22 cellular contexts compared by ENCODE assay signal in genomic region chr10:113617086-113617485, GRCh38. TPM values are rescaled to one million over a fixed set of nuclear protein-coding genes. Genes with fewer than 3 reads are reported as not detected.
DNase-seq lines count a peak whose midpoint lies in the region; ATAC-seq and TF ChIP-seq lines count a peak whose summit lies in the region.
"Had no signal": no experiment of that assay in that cellular context is flagged by ENCODE, and none has a peak within 500 bp of the region (broad histone marks: within the 10 kb centered on the region; RNA-seq: fewer than 3 reads in every experiment).

No MANE protein-coding gene starts in this region.

- no peak overlapping the region for H3K9ac ChIP-seq in NT2/D1 (ENCODE audit: insufficient read length, low read depth)

- no peaks in the 10 kb centered on the region for H3K9me3 ChIP-seq in NT2/D1 (ENCODE audit: insufficient read depth, low read length)
- no peaks in the 10 kb centered on the region for H3K9me3 ChIP-seq in iPS-18c (ENCODE audit: control insufficient read depth, insufficient read depth, low read length)
- H3K9me3 ChIP-seq in psoas muscle = no peaks in the 10 kb centered on the region
- no peaks in the 10 kb centered on the region for H3K9me3 ChIP-seq in right lobe of liver
- H3K9me3 ChIP-seq: SJCRH30 had no signal

- TF ChIP-seq POLR2A in right lobe of liver (IDR thresholded peaks at IDR 0.05) = no peak

- intact Hi-C loops in psoas muscle (cut with DNase I) = no loop called here
- intact Hi-C loops in right lobe of liver (cut with DNase I) = no loop called here

- no peak for ATAC-seq in psoas muscle
- no peak for ATAC-seq in GM19035 (IDR thresholded peaks at IDR 0.05; ENCODE audit: unreplicated experiment)
- ATAC-seq in right lobe of liver = no peak

- H3K4me1 ChIP-seq in NT2/D1 (ENCODE audit: insufficient read depth, insufficient read length) = peaks cover 8% of the 10 kb centered on the region
- H3K4me1 ChIP-seq in psoas muscle = peaks cover 43% of the 10 kb centered on the region
- peaks cover 0 to 13% (median 0%) of the 10 kb centered on the region in 4 donors for H3K4me1 ChIP-seq in right lobe of liver
- H3K4me1 ChIP-seq: SJCRH30 had no signal

- H3K27ac ChIP-seq in psoas muscle (peak overlapping the region; percentile 81), right lobe of liver (no peak overlapping the region)
- H3K27ac ChIP-seq: C4-2B, SJCRH30 had no signal

- no peaks in the 10 kb centered on the region for H3K36me3 ChIP-seq in H7 (replicated peaks; ENCODE audit: control insufficient read depth, insufficient read depth, low read length)
- no peaks in the 10 kb centered on the region for H3K36me3 ChIP-seq in NT2/D1 (ENCODE audit: insufficient read depth, insufficient read length, low read length)
- peaks cover 0 to 94% of the 10 kb centered on the region in 2 donors for H3K36me3 ChIP-seq in psoas muscle (ENCODE audit: insufficient read depth in 1 of 2, low read depth in 1 of 2)
- no peaks in the 10 kb centered on the region for H3K36me3 ChIP-seq in right lobe of liver
- H3K36me3 ChIP-seq: SJCRH30 had no signal

- TF ChIP-seq CTCF in psoas muscle (IDR thresholded peaks at IDR 0.05) (no peak), right lobe of liver (IDR thresholded peaks at IDR 0.05) (no peak)

- peaks cover 5% of the 10 kb centered on the region for H3K27me3 ChIP-seq in H7 (ENCODE audit: control insufficient read depth, insufficient read depth, low read length)
- peaks cover 3% of the 10 kb centered on the region for H3K27me3 ChIP-seq in NT2/D1 (ENCODE audit: insufficient read depth, insufficient read length)
- no peaks in the 10 kb centered on the region for H3K27me3 ChIP-seq in psoas muscle (ENCODE audit: insufficient read depth in 3 of 3, low read length in 2 of 3)
- no peaks in the 10 kb centered on the region for H3K27me3 ChIP-seq in right lobe of liver
- H3K27me3 ChIP-seq: SJCRH30 had no signal

- H3K4me3 ChIP-seq in H7 (ENCODE audit: insufficient read depth, low read depth, low read length) (no peak overlapping the region), NT2/D1 (ENCODE audit: insufficient read length, low read depth) (no peak overlapping the region), iPS-18c (ENCODE audit: insufficient read depth, low read depth, low read length) (peak overlapping the region; percentile 6; the same call in 1 of the 2 replicates), psoas muscle (no peak overlapping the region), right lobe of liver (no peak overlapping the region)
- H3K4me3 ChIP-seq: SJCRH30 had no signal

- DNase-seq in H7 (peak; percentile 53), NT2/D1 (ENCODE audit: low read depth, low spot score) (peak; percentile 55), psoas muscle (no peak), T1000 (lab: John Stamatoyannopoulos, UW) (no peak), right lobe of liver (no peak)
- DNase-seq: Calu3; CD8-positive, alpha-beta memory T cell; HFFc6; KG1; NCI-H1105 treated with DMSO at 0.1 percent for 48 hours; NCI-H1694; NCI-H2081; NCI-H2171; NCI-H526; OCI-M1; SJCRH30 had no signal

- 38 to 46% (median 43%) methylated on average over 7 of the region's 7 CpGs for WGBS in psoas muscle, 3 donors
- 20% methylated on average over 6 of the region's 7 CpGs for WGBS in right lobe of liver (ENCODE audit: insufficient coverage, low coverage, low lambda C conversion rate, missing lambda C conversion rate)

RNA-seq across cellular contexts. Expression of gene NRAP, which starts 46.8 kb away (rescaled TPM):
- total RNA-seq in H7 (2014; rRNA removed; shearing (Covaris generic)) = 0.03 TPM in 1 of 2 replicates, not detected in the other
- 1,000 to 10,000 TPM; 1,429 to 2,239 (median 2,182) TPM for total RNA-seq in psoas muscle
- polyA plus RNA-seq in psoas muscle = 100 to 1,000 TPM in 2 of 3 donors, 10 to 100 TPM in 1; 41.4 to 503 (median 320) TPM
- total RNA-seq in right lobe of liver = 1 to 10 TPM in 1 of 6 experiments, under 1 TPM in 4, not detected in 1; 0.07 to 1.9 (median 0.22) TPM
- total RNA-seq: A172; Calu3; CD8-positive, alpha-beta memory T cell; Daoy; HFFc6; SJCRH30 had no signal
- polyA plus RNA-seq: AG04450; CD8-positive, alpha-beta memory T cell had no signal

Comparison
In these comparisons a context has a peak if more than half of its experiments do, and no peak if none do; other contexts are left out.
1. DNase-seq: peak in H7 (single experiment) and NT2/D1 (single experiment); none in psoas muscle (0 of 2), T1000 (single experiment) and right lobe of liver (0 of 3).
2. RNA of gene NRAP, which starts 46.8 kb away (total RNA-seq): 1,429 to 2,239 TPM in psoas muscle; 0.07 to 1.9 TPM in right lobe of liver and 0.03 TPM in H7; every median in the first group is over 100 times any median in the second.